ENCODE assay signal across 1 cellular context in the genomic region with DNA sequence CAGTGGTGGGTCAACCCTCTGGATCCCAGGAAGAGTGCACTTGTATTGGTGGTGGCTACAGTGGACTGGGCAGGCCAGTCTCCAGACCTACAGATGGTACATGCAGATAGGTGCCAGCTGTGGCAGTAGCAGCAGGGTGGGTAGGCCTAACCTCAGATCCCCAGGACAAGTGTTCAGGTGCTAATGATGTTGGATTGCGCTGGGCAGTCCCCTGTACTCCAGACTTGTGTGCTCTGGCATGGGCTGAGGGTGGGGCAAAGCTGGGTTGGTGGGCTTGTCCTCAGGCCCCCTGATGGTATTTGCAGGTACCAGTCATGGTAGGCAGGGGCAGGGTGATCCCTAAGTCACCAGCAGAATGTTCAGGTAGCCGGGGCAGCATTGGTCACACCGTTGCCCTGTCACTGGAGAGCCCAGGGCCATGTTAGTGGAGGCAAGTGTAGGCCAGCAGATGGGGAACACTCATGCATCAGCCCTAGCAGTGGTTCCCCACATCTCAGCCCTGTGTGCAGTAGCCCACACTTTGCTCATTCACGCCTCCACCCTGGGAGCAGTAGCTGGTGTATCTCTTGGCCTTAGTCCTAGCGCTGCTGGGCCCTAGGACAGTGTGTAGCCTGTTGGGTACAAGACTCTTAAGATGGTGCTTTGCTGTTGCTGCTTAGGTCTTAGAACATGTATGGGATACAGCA.
A peak's percentile ranks its signal among the peaks of the same experiment; 100 is the strongest.
TF ChIP-seq lines count a peak whose summit lies in the region.

No MANE protein-coding gene starts in this region.

TF ChIP-seq in K562, 482 proteins besides CTCF, POLR2A, EP300 and RAD21 (continued from another document):
- TF ChIP-seq, protein P1, sequence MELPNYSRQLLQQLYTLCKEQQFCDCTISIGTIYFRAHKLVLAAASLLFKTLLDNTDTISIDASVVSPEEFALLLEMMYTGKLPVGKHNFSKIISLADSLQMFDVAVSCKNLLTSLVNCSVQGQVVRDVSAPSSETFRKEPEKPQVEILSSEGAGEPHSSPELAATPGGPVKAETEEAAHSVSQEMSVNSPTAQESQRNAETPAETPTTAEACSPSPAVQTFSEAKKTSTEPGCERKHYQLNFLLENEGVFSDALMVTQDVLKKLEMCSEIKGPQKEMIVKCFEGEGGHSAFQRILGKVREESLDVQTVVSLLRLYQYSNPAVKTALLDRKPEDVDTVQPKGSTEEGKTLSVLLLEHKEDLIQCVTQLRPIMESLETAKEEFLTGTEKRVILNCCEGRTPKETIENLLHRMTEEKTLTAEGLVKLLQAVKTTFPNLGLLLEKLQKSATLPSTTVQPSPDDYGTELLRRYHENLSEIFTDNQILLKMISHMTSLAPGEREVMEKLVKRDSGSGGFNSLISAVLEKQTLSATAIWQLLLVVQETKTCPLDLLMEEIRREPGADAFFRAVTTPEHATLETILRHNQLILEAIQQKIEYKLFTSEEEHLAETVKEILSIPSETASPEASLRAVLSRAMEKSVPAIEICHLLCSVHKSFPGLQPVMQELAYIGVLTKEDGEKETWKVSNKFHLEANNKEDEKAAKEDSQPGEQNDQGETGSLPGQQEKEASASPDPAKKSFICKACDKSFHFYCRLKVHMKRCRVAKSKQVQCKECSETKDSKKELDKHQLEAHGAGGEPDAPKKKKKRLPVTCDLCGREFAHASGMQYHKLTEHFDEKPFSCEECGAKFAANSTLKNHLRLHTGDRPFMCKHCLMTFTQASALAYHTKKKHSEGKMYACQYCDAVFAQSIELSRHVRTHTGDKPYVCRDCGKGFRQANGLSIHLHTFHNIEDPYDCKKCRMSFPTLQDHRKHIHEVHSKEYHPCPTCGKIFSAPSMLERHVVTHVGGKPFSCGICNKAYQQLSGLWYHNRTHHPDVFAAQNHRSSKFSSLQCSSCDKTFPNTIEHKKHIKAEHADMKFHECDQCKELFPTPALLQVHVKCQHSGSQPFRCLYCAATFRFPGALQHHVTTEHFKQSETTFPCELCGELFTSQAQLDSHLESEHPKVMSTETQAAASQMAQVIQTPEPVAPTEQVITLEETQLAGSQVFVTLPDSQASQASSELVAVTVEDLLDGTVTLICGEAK (IDR thresholded peaks at IDR 0.05): no peak
- TF ChIP-seq, protein P1 (CRISPR knock-in tag; IDR thresholded peaks at IDR 0.05): 0 out of 2 replicates have a peak, but pooled peaks have one; percentile 24
